ENCODE assay signal across 1 cellular context in genomic region chr18:9742588-9743131, GRCh38.
TF ChIP-seq lines count a peak whose summit lies in the region.

No MANE protein-coding gene starts in this region.

TF ChIP-seq in HepG2, 621 proteins besides CTCF, POLR2A, EP300 and RAD21 (continued from another document):
- TF ChIP-seq, protein P1, sequence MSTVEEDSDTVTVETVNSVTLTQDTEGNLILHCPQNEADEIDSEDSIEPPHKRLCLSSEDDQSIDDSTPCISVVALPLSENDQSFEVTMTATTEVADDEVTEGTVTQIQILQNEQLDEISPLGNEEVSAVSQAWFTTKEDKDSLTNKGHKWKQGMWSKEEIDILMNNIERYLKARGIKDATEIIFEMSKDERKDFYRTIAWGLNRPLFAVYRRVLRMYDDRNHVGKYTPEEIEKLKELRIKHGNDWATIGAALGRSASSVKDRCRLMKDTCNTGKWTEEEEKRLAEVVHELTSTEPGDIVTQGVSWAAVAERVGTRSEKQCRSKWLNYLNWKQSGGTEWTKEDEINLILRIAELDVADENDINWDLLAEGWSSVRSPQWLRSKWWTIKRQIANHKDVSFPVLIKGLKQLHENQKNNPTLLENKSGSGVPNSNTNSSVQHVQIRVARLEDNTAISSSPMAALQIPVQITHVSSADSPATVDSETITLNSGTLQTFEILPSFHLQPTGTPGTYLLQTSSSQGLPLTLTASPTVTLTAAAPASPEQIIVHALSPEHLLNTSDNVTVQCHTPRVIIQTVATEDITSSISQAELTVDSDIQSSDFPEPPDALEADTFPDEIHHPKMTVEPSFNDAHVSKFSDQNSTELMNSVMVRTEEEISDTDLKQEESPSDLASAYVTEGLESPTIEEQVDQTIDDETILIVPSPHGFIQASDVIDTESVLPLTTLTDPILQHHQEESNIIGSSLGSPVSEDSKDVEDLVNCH (CRISPR knock-in tag; IDR thresholded peaks at IDR 0.05) = no peak
- TF ChIP-seq SALL2 (CRISPR knock-in tag; IDR thresholded peaks at IDR 0.05) = no peak
- no peak for TF ChIP-seq HNF4A (CRISPR knock-in tag; IDR thresholded peaks at IDR 0.05)
- no peak for TF ChIP-seq ZNF556 (CRISPR knock-in tag; IDR thresholded peaks at IDR 0.05; ENCODE audit: borderline replicate concordance)
- TF ChIP-seq SP5 (CRISPR knock-in tag; IDR thresholded peaks at IDR 0.05; ENCODE audit: borderline replicate concordance, low read depth) = no peak
- TF ChIP-seq GTF2F1 (IDR thresholded peaks at IDR 0.05; ENCODE audit: low read length) = no peak
- TF ChIP-seq SYNCRIP (IDR thresholded peaks at IDR 0.05; ENCODE audit: insufficient read depth, low read depth, low read length) = no peak
- TF ChIP-seq SP140L (CRISPR knock-in tag; IDR thresholded peaks at IDR 0.05; ENCODE audit: borderline replicate concordance) = no peak
- no peak for TF ChIP-seq TRIM24 (CRISPR knock-in tag; IDR thresholded peaks at IDR 0.05)
- TF ChIP-seq ZNF124 (CRISPR knock-in tag; IDR thresholded peaks at IDR 0.05) = no peak
- TF ChIP-seq, protein P2, sequence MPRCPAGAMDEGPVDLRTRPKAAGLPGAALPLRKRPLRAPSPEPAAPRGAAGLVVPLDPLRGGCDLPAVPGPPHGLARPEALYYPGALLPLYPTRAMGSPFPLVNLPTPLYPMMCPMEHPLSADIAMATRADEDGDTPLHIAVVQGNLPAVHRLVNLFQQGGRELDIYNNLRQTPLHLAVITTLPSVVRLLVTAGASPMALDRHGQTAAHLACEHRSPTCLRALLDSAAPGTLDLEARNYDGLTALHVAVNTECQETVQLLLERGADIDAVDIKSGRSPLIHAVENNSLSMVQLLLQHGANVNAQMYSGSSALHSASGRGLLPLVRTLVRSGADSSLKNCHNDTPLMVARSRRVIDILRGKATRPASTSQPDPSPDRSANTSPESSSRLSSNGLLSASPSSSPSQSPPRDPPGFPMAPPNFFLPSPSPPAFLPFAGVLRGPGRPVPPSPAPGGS (CRISPR knock-in tag; IDR thresholded peaks at IDR 0.05) = no peak
- no peak for TF ChIP-seq POLR2AphosphoS5 (IDR thresholded peaks at IDR 0.05; ENCODE audit: low read depth, low read length)
- 0 out of 2 replicates have a peak, but pooled peaks have one; percentile 29 for TF ChIP-seq PHF21A (CRISPR knock-in tag; IDR thresholded peaks at IDR 0.05)
- TF ChIP-seq FOXA1 (IDR thresholded peaks at IDR 0.05) = no peak
- TF ChIP-seq FOXA1 (CRISPR knock-in tag; IDR thresholded peaks at IDR 0.05) = peak; percentile 59
- TF ChIP-seq AHR (CRISPR knock-in tag; IDR thresholded peaks at IDR 0.05) = no peak
- no peak for TF ChIP-seq ZNF292 (CRISPR knock-in tag; IDR thresholded peaks at IDR 0.05; ENCODE audit: borderline replicate concordance, low read depth)
- no peak for TF ChIP-seq ZNF558 (CRISPR knock-in tag; IDR thresholded peaks at IDR 0.05; ENCODE audit: borderline replicate concordance)
- TF ChIP-seq, protein P3, sequence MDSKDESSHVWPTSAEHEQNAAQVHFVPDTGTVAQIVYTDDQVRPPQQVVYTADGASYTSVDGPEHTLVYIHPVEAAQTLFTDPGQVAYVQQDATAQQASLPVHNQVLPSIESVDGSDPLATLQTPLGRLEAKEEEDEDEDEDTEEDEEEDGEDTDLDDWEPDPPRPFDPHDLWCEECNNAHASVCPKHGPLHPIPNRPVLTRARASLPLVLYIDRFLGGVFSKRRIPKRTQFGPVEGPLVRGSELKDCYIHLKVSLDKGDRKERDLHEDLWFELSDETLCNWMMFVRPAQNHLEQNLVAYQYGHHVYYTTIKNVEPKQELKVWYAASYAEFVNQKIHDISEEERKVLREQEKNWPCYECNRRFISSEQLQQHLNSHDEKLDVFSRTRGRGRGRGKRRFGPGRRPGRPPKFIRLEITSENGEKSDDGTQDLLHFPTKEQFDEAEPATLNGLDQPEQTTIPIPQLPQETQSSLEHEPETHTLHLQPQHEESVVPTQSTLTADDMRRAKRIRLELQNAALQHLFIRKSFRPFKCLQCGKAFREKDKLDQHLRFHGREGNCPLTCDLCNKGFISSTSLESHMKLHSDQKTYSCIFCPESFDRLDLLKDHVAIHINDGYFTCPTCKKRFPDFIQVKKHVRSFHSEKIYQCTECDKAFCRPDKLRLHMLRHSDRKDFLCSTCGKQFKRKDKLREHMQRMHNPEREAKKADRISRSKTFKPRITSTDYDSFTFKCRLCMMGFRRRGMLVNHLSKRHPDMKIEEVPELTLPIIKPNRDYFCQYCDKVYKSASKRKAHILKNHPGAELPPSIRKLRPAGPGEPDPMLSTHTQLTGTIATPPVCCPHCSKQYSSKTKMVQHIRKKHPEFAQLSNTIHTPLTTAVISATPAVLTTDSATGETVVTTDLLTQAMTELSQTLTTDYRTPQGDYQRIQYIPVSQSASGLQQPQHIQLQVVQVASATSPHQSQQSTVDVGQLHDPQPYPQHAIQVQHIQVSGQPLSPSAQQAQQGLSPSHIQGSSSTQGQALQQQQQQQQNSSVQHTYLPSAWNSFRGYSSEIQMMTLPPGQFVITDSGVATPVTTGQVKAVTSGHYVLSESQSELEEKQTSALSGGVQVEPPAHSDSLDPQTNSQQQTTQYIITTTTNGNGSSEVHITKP (CRISPR knock-in tag; IDR thresholded peaks at IDR 0.05; ENCODE audit: low read depth) = peak; percentile 95
- no peak for TF ChIP-seq NFRKB (IDR thresholded peaks at IDR 0.05)
- no peak for TF ChIP-seq ZSCAN31 (CRISPR knock-in tag; IDR thresholded peaks at IDR 0.05; ENCODE audit: low read depth)
TF ChIP-seq in HepG2: peak in this region for 5.
